In the genomic region with DNA sequence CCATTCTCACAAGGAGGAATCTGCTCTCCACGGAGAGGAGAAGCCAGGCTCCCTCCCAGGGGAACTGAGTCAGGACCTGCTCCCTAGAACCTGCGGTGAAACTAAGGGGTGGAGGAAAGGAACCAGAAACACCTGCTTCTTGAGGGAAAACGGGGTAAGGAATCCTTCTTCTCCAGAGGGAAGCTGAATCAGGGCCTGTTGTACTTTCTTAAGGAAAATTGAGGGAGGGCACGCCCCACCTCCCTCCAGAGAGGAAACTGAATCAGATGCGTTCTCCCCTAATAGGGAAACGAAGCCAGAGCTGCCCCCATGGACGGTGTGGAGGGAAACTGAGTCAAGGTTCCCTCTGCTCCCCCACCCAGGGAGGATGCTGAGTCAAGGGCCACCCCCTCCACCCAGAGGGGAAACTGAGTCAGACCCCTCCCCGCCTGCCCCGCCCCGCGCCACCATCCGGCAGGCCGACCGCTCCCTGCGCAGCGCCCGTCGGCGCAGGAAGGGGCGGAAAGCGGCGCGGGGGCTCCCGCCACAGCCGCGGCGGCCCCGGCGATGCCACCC, we compare ENCODE assay signal across 8 cellular contexts. TPM values are rescaled to one million over a fixed set of nuclear protein-coding genes. Genes with fewer than 3 reads are reported as not detected.
DNase-seq lines count a peak whose midpoint lies in the region; ATAC-seq and TF ChIP-seq lines count a peak whose summit lies in the region.

No MANE protein-coding gene starts in this region.

- H3K4me3 Mint-ChIP-seq in naive thymus-derived CD8-positive, alpha-beta T cell: peak overlapping the region; percentile 72 to 92 (median 84)

- H3K27ac ChIP-seq in colonic mucosa: peak overlapping the region; percentile 97

- peaks cover 8% of the 10 kb centered on the region for H3K4me1 ChIP-seq in colonic mucosa

- peaks cover 0 to 36% (median 13%) of the 10 kb centered on the region in 3 donors for H3K36me3 Mint-ChIP-seq in naive thymus-derived CD8-positive, alpha-beta T cell

- peak overlapping the region; percentile 61 to 95 (median 88) for H3K27ac Mint-ChIP-seq in naive thymus-derived CD8-positive, alpha-beta T cell

- ATAC-seq in GM19023 (IDR thresholded peaks at IDR 0.05; ENCODE audit: unreplicated experiment): peak; percentile 24
- peak in 1 of 2 donors; percentile 27 for ATAC-seq in naive thymus-derived CD8-positive, alpha-beta T cell

- H3K9ac ChIP-seq in colonic mucosa (ENCODE audit: low read depth in 2 of 2, low read length in 2 of 2): peak overlapping the region; percentile 93 to 99

- no peaks in the 10 kb centered on the region for H3K27me3 ChIP-seq in colonic mucosa

- intact Hi-C loops in colonic mucosa (cut with DNase I): no loop called here

- peaks cover 18 to 53% (median 37%) of the 10 kb centered on the region in 4 donors for H3K4me1 Mint-ChIP-seq in naive thymus-derived CD8-positive, alpha-beta T cell

- H3K27me3 Mint-ChIP-seq in naive thymus-derived CD8-positive, alpha-beta T cell: no peaks in the 10 kb centered on the region

- peaks cover 4% of the 10 kb centered on the region for H3K36me3 ChIP-seq in colonic mucosa

- no peak for DNase-seq in Jurkat, Clone E6-1 (ENCODE audit: low read depth, low spot score)
- DNase-seq in colonic mucosa (peak; percentile 40), H4 (ENCODE audit: low spot score) (no peak), nucleus accumbens (lab: John Stamatoyannopoulos, UW) (no peak), AML-193 (lab: John Stamatoyannopoulos, UW) (no peak), GM03348 (ENCODE audit: low spot score) (no peak)
- DNase-seq in naive thymus-derived CD8-positive, alpha-beta T cell: no peak

- H3K9me3 ChIP-seq in colonic mucosa: no peaks in the 10 kb centered on the region

- TF ChIP-seq CTCF in colonic mucosa (IDR thresholded peaks at IDR 0.05): no peak

- POLR2A ChIA-PET in naive thymus-derived CD8-positive, alpha-beta T cell (lab: Charles Lee): interaction anchor here (0.6 to 34.7 kb wide), 19 partner anchors 11 to 1422 kb away, joined by 3 to 1068 read pairs (median 6); partner anchors contain the start of genes AP5B1, C11orf68, CCDC85B and EHBP1L1

- no peaks in the 10 kb centered on the region for H3K9me3 Mint-ChIP-seq in naive thymus-derived CD8-positive, alpha-beta T cell

- H3K4me3 ChIP-seq in Jurkat, Clone E6-1 (ENCODE audit: low read length): peak overlapping the region; percentile 97
- H3K4me3 ChIP-seq in colonic mucosa: peak overlapping the region; percentile 94

RNA-seq across cellular contexts. Expression of gene RELA, which starts 0.4 kb away (rescaled TPM):
- 56.4 TPM for polyA plus RNA-seq in Jurkat, Clone E6-1 (2012; ENCODE audit: insufficient read depth, insufficient read length)
- total RNA-seq in colonic mucosa: 10 to 100 TPM; 58.7 to 68.3 TPM
- total RNA-seq in naive thymus-derived CD8-positive, alpha-beta T cell: 100 to 1,000 TPM; 175 to 184 TPM
- 10 to 100 TPM; 38.4 to 69.8 (median 56.6) TPM for polyA plus RNA-seq in naive thymus-derived CD8-positive, alpha-beta T cell
- 26.3 and 48.1 TPM in 2 replicates for total RNA-seq in H4 (2014; rRNA removed; shearing (Covaris generic))

RNA-seq across cellular contexts. Expression of gene SIPA1, which starts 24.4 kb away (rescaled TPM):
- polyA plus RNA-seq in Jurkat, Clone E6-1 (2012; ENCODE audit: insufficient read depth, insufficient read length): 41.1 TPM
- total RNA-seq in colonic mucosa: 10 to 100 TPM; 21.0 to 33.0 TPM
- 100 to 1,000 TPM; 155 to 157 TPM for total RNA-seq in naive thymus-derived CD8-positive, alpha-beta T cell
- 100 to 1,000 TPM; 118 to 238 (median 140) TPM for polyA plus RNA-seq in naive thymus-derived CD8-positive, alpha-beta T cell
- 11.3 and 18.4 TPM in 2 replicates for total RNA-seq in H4 (2014; rRNA removed; shearing (Covaris generic))

RNA-seq across cellular contexts. Expression of gene PCNX3, which starts 46.7 kb away (rescaled TPM):
- polyA plus RNA-seq in Jurkat, Clone E6-1 (2012; ENCODE audit: insufficient read depth, insufficient read length): 29.9 TPM
- total RNA-seq in colonic mucosa: 10 to 100 TPM; 41.5 to 72.4 TPM
- 10 to 100 TPM; 57.4 to 64.2 TPM for total RNA-seq in naive thymus-derived CD8-positive, alpha-beta T cell
- polyA plus RNA-seq in naive thymus-derived CD8-positive, alpha-beta T cell: 1 to 10 TPM in 2 of 3 donors, under 1 TPM in 1; 0.96 to 6.5 (median 2.2) TPM
- 11.7 TPM in 2 replicates for total RNA-seq in H4 (2014; rRNA removed; shearing (Covaris generic))

RNA-seq across cellular contexts. Expression of gene MAP3K11, which starts 48.3 kb away (rescaled TPM):
- 37.0 TPM for polyA plus RNA-seq in Jurkat, Clone E6-1 (2012; ENCODE audit: insufficient read depth, insufficient read length)
- 100 to 1,000 TPM in 1 of 2 donors, 10 to 100 TPM in 1; 92.7 to 102 TPM for total RNA-seq in colonic mucosa
- 10 to 100 TPM; 61.6 to 66.3 TPM for total RNA-seq in naive thymus-derived CD8-positive, alpha-beta T cell
- polyA plus RNA-seq in naive thymus-derived CD8-positive, alpha-beta T cell: 10 to 100 TPM in 2 of 3 donors, 1 to 10 TPM in 1; 8.7 to 20.5 (median 12.7) TPM
- 7.4 and 9.1 TPM in 2 replicates for total RNA-seq in H4 (2014; rRNA removed; shearing (Covaris generic))

RNA-seq across cellular contexts. Expression of gene KAT5, which starts 49.7 kb away (rescaled TPM):
- polyA plus RNA-seq in Jurkat, Clone E6-1 (2012; ENCODE audit: insufficient read depth, insufficient read length): 79.7 TPM
- total RNA-seq in colonic mucosa: 10 to 100 TPM; 65.3 to 83.4 TPM
- 100 to 1,000 TPM; 105 to 125 TPM for total RNA-seq in naive thymus-derived CD8-positive, alpha-beta T cell
- polyA plus RNA-seq in naive thymus-derived CD8-positive, alpha-beta T cell: 10 to 100 TPM; 38.0 to 57.3 (median 54.0) TPM
- 39.1 and 45.1 TPM in 2 replicates for total RNA-seq in H4 (2014; rRNA removed; shearing (Covaris generic))
